Comparison of ENCODE assay signal across 10 cellular contexts in genomic region chr2:107936427-107937359, GRCh38. TPM values are rescaled to one million over a fixed set of nuclear protein-coding genes. Genes with fewer than 3 reads are reported as not detected.
DNase-seq lines count a peak whose midpoint lies in the region; ATAC-seq and TF ChIP-seq lines count a peak whose summit lies in the region.
"Had no signal": no experiment of that assay in that cellular context is flagged by ENCODE, and none has a peak within 500 bp of the region (broad histone marks: within the 10 kb centered on the region; RNA-seq: fewer than 3 reads in every experiment).

No MANE protein-coding gene starts in this region.

- no peak for ATAC-seq in activated CD4-positive, CD25-positive, alpha-beta regulatory T cell treated with anti-CD3 and anti-CD28 coated beads, Interleukin-2, amount 50 U/mL, for 24 hours
- ATAC-seq: natural killer cell treated with Interleukin-12 subunit alpha and Interleukin-12 subunit beta and Interleukin-15 and Interleukin-18, amount 100 ng/mL, for 72 hours had no signal

- TF ChIP-seq CTCF in LNCAP (IDR thresholded peaks at IDR 0.05): peak; percentile 50
- peak; percentile 11 to 25 (median 16) for TF ChIP-seq CTCF in breast epithelium (IDR thresholded peaks at IDR 0.05)
- peak; percentile 55 for TF ChIP-seq CTCF in osteoblast (IDR thresholded peaks at IDR 0.05; ENCODE audit: extremely low read depth, low read depth, low read length)

- no peaks in the 10 kb centered on the region for H3K79me2 ChIP-seq in osteoblast (ENCODE audit: insufficient read depth, low read length)

- H3K27me3 ChIP-seq in breast epithelium: no peaks in the 10 kb centered on the region
- H3K27me3 ChIP-seq in osteoblast (ENCODE audit: insufficient read depth, low read length): no peaks in the 10 kb centered on the region
- no peaks in the 10 kb centered on the region for H3K27me3 ChIP-seq in CD8-positive, alpha-beta memory T cell (ENCODE audit: insufficient read depth, low read length, poor library complexity, severe bottlenecking)
- H3K27me3 ChIP-seq: BLaER1 treated with 17β-estradiol and CSF1 and Interleukin-3, amounts not matched to agents 10 nM and 100 nM had no signal

- no peak overlapping the region for H3K27ac Mint-ChIP-seq in CD8-positive, alpha-beta memory T cell
- H3K27ac Mint-ChIP-seq: natural killer cell treated with Interleukin-12 subunit alpha and Interleukin-12 subunit beta and Interleukin-15 and Interleukin-18, amount 100 ng/mL, for 72 hours had no signal

- no peak overlapping the region for H3K4me3 Mint-ChIP-seq in CD8-positive, alpha-beta memory T cell
- H3K4me3 Mint-ChIP-seq: natural killer cell treated with Interleukin-12 subunit alpha and Interleukin-12 subunit beta and Interleukin-15 and Interleukin-18, amount 100 ng/mL, for 72 hours had no signal

- H3K9me3 Mint-ChIP-seq in CD8-positive, alpha-beta memory T cell: peaks cover 0 to 3% (median 1%) of the 10 kb centered on the region in 5 donors

- no peak overlapping the region for H3K27ac ChIP-seq in breast epithelium
- no peak overlapping the region for H3K27ac ChIP-seq in osteoblast (ENCODE audit: low read depth, low read length)
- H3K27ac ChIP-seq in CD8-positive, alpha-beta memory T cell (ENCODE audit: low read depth, low read length): no peak overlapping the region
- H3K27ac ChIP-seq: BLaER1 treated with 17β-estradiol and CSF1 and Interleukin-3, amounts not matched to agents 10 nM and 100 nM had no signal

- DNase-seq in NCI-H1417 (lab: John Stamatoyannopoulos, UW) (peak in 2 of 3 experiments; percentile 18 to 65), NCI-H1417 treated with DMSO at 0.1 percent for 48 hours (lab: John Stamatoyannopoulos, UW) (no peak), breast epithelium (ENCODE audit: low spot score in 2 of 2) (no peak), osteoblast (ENCODE audit: insufficient read length, low spot score, missing footprints) (peak; percentile 48), mesenteric fat pad (ENCODE audit: low spot score) (no peak)
- no peak for DNase-seq in CD8-positive, alpha-beta memory T cell

- TF ChIP-seq POLR2A in breast epithelium (IDR thresholded peaks at IDR 0.05): no peak

- POLR2A ChIA-PET in CD8-positive, alpha-beta memory T cell (lab: Charles Lee): no interaction called here

- H3K4me3 ChIP-seq in breast epithelium (no peak overlapping the region), osteoblast (ENCODE audit: insufficient read depth, low read length) (no peak overlapping the region)
- H3K4me3 ChIP-seq in CD8-positive, alpha-beta memory T cell (ENCODE audit: low read length): no peak overlapping the region
- H3K4me3 ChIP-seq: BLaER1 treated with 17β-estradiol and CSF1 and Interleukin-3, amounts not matched to agents 10 nM and 100 nM had no signal

- intact Hi-C loops in breast epithelium (cut with DNase I; ENCODE audit: low total_unique reads): no loop called here

- H3K27me3 Mint-ChIP-seq in CD8-positive, alpha-beta memory T cell: peaks cover 0 to 8% of the 10 kb centered on the region in 2 donors

- H3K4me1 Mint-ChIP-seq in CD8-positive, alpha-beta memory T cell: no peaks in the 10 kb centered on the region

- no peak overlapping the region for H3K4me2 ChIP-seq in osteoblast (ENCODE audit: insufficient read depth, low read length)
- H3K4me2 ChIP-seq: BLaER1 treated with 17β-estradiol and CSF1 and Interleukin-3, amounts not matched to agents 10 nM and 100 nM had no signal

- no peak overlapping the region for H2AFZ ChIP-seq in osteoblast (ENCODE audit: low read length)

- H3K4me1 ChIP-seq in breast epithelium (no peaks in the 10 kb centered on the region), osteoblast (ENCODE audit: insufficient read depth, low read length) (no peaks in the 10 kb centered on the region)
- H3K4me1 ChIP-seq in CD8-positive, alpha-beta memory T cell (ENCODE audit: insufficient read depth, low read length): no peaks in the 10 kb centered on the region
- H3K4me1 ChIP-seq: BLaER1 treated with 17β-estradiol and CSF1 and Interleukin-3, amounts not matched to agents 10 nM and 100 nM had no signal

- CTCF ChIA-PET in CD8-positive, alpha-beta memory T cell (lab: Charles Lee): no interaction called here

- H3K36me3 ChIP-seq in breast epithelium (no peaks in the 10 kb centered on the region), osteoblast (ENCODE audit: insufficient read depth, low read length) (no peaks in the 10 kb centered on the region)
- H3K36me3 ChIP-seq in CD8-positive, alpha-beta memory T cell (ENCODE audit: insufficient read depth, low read length): no peaks in the 10 kb centered on the region
- H3K36me3 ChIP-seq: BLaER1 treated with 17β-estradiol and CSF1 and Interleukin-3, amounts not matched to agents 10 nM and 100 nM had no signal

- H3K9me3 ChIP-seq in breast epithelium (no peaks in the 10 kb centered on the region), osteoblast (ENCODE audit: low read depth, low read length) (no peaks in the 10 kb centered on the region)
- no peaks in the 10 kb centered on the region for H3K9me3 ChIP-seq in CD8-positive, alpha-beta memory T cell (ENCODE audit: low read length)
- H3K9me3 ChIP-seq: BLaER1 treated with 17β-estradiol and CSF1 and Interleukin-3, amounts not matched to agents 10 nM and 100 nM had no signal

- no peaks in the 10 kb centered on the region for H3K36me3 Mint-ChIP-seq in CD8-positive, alpha-beta memory T cell
- H3K36me3 Mint-ChIP-seq: natural killer cell treated with Interleukin-12 subunit alpha and Interleukin-12 subunit beta and Interleukin-15 and Interleukin-18, amount 100 ng/mL, for 72 hours had no signal

- H4K20me1 ChIP-seq in osteoblast (ENCODE audit: insufficient read depth, low read length): no peaks in the 10 kb centered on the region
- H4K20me1 ChIP-seq: BLaER1 treated with 17β-estradiol and CSF1 and Interleukin-3, amounts not matched to agents 10 nM and 100 nM had no signal

RNA-seq across cellular contexts. Expression of gene SLC5A7, which starts 49.6 kb away (rescaled TPM):
- total RNA-seq in breast epithelium: under 1 TPM in 1 of 3 donors, not detected in 2; under 0.01 TPM
- total RNA-seq in osteoblast: not detected in 2 replicates
- not detected for total RNA-seq in mesenteric fat pad
- not detected for total RNA-seq in CD8-positive, alpha-beta memory T cell
- polyA plus RNA-seq in CD8-positive, alpha-beta memory T cell: not detected
- total RNA-seq: natural killer cell treated with Interleukin-12 subunit alpha and Interleukin-12 subunit beta and Interleukin-15 and Interleukin-18, amount 100 ng/mL, for 72 hours had no signal

Comparison
In these comparisons a context has a peak if more than half of its experiments do, and no peak if none do; other contexts are left out.
1. DNase-seq: peak in NCI-H1417 (2 of 3) and osteoblast (single experiment); none in NCI-H1417 treated with DMSO at 0.1 percent for 48 hours (single experiment), breast epithelium (0 of 2), mesenteric fat pad (single experiment) and CD8-positive, alpha-beta memory T cell (0 of 5).
2. Peak in every context shown above with its lines, with median percentiles within 50 percentile points of each other: CTCF ChIP-seq.